Comparison of ENCODE assay signal across 27 cellular contexts in the genomic region with DNA sequence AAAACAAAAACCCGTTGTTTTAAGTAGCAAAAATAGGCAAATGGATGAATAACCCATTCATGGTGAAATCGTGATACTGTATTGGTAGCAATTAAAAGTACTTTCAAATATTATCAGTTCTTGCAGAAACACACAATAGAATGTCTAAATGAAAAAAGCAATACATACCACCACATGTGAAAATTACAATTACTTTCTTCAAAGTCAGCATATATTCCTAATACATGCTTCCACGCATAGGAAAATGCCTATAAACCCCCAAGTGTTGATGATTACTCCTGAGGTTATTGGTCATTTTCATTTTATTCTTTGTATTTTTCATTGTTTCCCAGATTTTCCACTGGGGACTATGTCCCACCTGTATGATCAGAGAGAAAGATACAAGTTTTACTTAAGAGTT.
"Had no signal": no experiment of that assay in that cellular context is flagged by ENCODE, and none has a peak within 500 bp of the region (broad histone marks: within the 10 kb centered on the region; RNA-seq: fewer than 3 reads in every experiment).

No MANE protein-coding gene starts in this region.

- H3K9ac ChIP-seq: neural progenitor cell, parathyroid adenoma had no signal

- H3K27ac Mint-ChIP-seq: dendritic cell treated with granulocyte-macrophage colony-stimulating factor and Interleukin-4, amounts not matched to agents 40 ng/mL and 50 ng/mL, for 4 days; mesothelial cell of epicardium; nephron; neural progenitor cell; type B pancreatic cell had no signal

- H3K27ac ChIP-seq: colonic mucosa, esophagus muscularis mucosa, heart right ventricle, left lung, neural progenitor cell, parathyroid adenoma, prostate gland, right atrium auricular region, testis, tibial artery had no signal

- H3K4me3 Mint-ChIP-seq: dendritic cell treated with granulocyte-macrophage colony-stimulating factor and Interleukin-4, amounts not matched to agents 40 ng/mL and 50 ng/mL, for 4 days; mesothelial cell of epicardium; naive thymus-derived CD4-positive, alpha-beta T cell; nephron; neural progenitor cell; stimulated activated naive B cell treated with anti-CD40 and anti-IgM and Interleukin-4, amounts not matched to agents 10 μg/mL and 1 μg/mL and 100 μg/mL, for 72 hours; stimulated activated naive CD8-positive, alpha-beta T cell treated with anti-CD3 and anti-CD28 coated beads, Interleukin-15, Interleukin-2, amounts not matched to agents 100 ng/mL and 50 ng/mL, for 24 hours; type B pancreatic cell had no signal

- H3K4me2 ChIP-seq: neural progenitor cell had no signal

- H3K79me2 ChIP-seq: parathyroid adenoma had no signal

- H3K4me1 Mint-ChIP-seq: mesothelial cell of epicardium, neural progenitor cell had no signal

- FAIRE-seq: islet of Langerhans, small intestine had no signal

- H3K4me3 ChIP-seq: colonic mucosa, esophagus muscularis mucosa, heart right ventricle, left lung, neural progenitor cell, prostate gland, right atrium auricular region, testis, tibial artery had no signal

- DNase-seq: colonic mucosa; effector memory CD4-positive, alpha-beta T cell; foreskin melanocyte; glutamatergic neuron; heart right ventricle; hippocampal formation; left cardiac atrium; left lung; mesenchymal stem cell; naive thymus-derived CD4-positive, alpha-beta T cell; small intestine; stimulated activated CD4-positive, alpha-beta T cell treated with anti-CD3 and anti-CD28 coated beads, Interleukin-15, amount 100 ng/mL, for 24 hours; stimulated activated CD4-positive, alpha-beta T cell treated with anti-CD3 and anti-CD28 coated beads, Interleukin-2, amount 100 ng/mL, for 48 hours; stimulated activated naive B cell treated with anti-CD40 and anti-IgM and Interleukin-4, amounts not matched to agents 10 μg/mL and 1 μg/mL and 100 μg/mL, for 72 hours; testis; tibial artery had no signal

- H3K27me3 Mint-ChIP-seq: dendritic cell treated with granulocyte-macrophage colony-stimulating factor and Interleukin-4, amounts not matched to agents 40 ng/mL and 50 ng/mL, for 4 days; naive thymus-derived CD4-positive, alpha-beta T cell; stimulated activated naive B cell treated with anti-CD40 and anti-IgM and Interleukin-4, amounts not matched to agents 10 μg/mL and 1 μg/mL and 100 μg/mL, for 72 hours; stimulated activated naive CD8-positive, alpha-beta T cell treated with anti-CD3 and anti-CD28 coated beads, Interleukin-15, Interleukin-2, amounts not matched to agents 100 ng/mL and 50 ng/mL, for 24 hours; type B pancreatic cell had no signal

- H3K9me3 Mint-ChIP-seq: dendritic cell treated with granulocyte-macrophage colony-stimulating factor and Interleukin-4, amounts not matched to agents 40 ng/mL and 50 ng/mL, for 4 days; mesothelial cell of epicardium; naive thymus-derived CD4-positive, alpha-beta T cell; nephron; neural progenitor cell; stimulated activated naive B cell treated with anti-CD40 and anti-IgM and Interleukin-4, amounts not matched to agents 10 μg/mL and 1 μg/mL and 100 μg/mL, for 72 hours; stimulated activated naive CD8-positive, alpha-beta T cell treated with anti-CD3 and anti-CD28 coated beads, Interleukin-15, Interleukin-2, amounts not matched to agents 100 ng/mL and 50 ng/mL, for 24 hours; type B pancreatic cell had no signal

- H3K9me3 ChIP-seq: colonic mucosa, esophagus muscularis mucosa, heart right ventricle, left lung, prostate gland, right atrium auricular region, testis, tibial artery had no signal

- H3K4me1 ChIP-seq: colonic mucosa, left lung, neural progenitor cell, prostate gland, testis, tibial artery had no signal

- H2AFZ ChIP-seq: neural progenitor cell, parathyroid adenoma had no signal

- H3K27me3 ChIP-seq: colonic mucosa, esophagus muscularis mucosa, heart right ventricle, left lung, neural progenitor cell, right atrium auricular region, testis, tibial artery had no signal

- ATAC-seq: left cardiac atrium; left lung; naive thymus-derived CD4-positive, alpha-beta T cell; stimulated activated naive B cell treated with anti-CD40 and anti-IgM and Interleukin-4, amounts not matched to agents 10 μg/mL and 1 μg/mL and 100 μg/mL, for 72 hours had no signal
